ENCODE assay signal across 1 cellular context in genomic region chr16:67833418-67834241, GRCh38.
TF ChIP-seq lines count a peak whose summit lies in the region.

No MANE protein-coding gene starts in this region.

TF ChIP-seq in GM12878, 131 proteins besides CTCF, POLR2A, EP300 and RAD21 (continued from another document and continues in another):
- TF ChIP-seq, protein P1, sequence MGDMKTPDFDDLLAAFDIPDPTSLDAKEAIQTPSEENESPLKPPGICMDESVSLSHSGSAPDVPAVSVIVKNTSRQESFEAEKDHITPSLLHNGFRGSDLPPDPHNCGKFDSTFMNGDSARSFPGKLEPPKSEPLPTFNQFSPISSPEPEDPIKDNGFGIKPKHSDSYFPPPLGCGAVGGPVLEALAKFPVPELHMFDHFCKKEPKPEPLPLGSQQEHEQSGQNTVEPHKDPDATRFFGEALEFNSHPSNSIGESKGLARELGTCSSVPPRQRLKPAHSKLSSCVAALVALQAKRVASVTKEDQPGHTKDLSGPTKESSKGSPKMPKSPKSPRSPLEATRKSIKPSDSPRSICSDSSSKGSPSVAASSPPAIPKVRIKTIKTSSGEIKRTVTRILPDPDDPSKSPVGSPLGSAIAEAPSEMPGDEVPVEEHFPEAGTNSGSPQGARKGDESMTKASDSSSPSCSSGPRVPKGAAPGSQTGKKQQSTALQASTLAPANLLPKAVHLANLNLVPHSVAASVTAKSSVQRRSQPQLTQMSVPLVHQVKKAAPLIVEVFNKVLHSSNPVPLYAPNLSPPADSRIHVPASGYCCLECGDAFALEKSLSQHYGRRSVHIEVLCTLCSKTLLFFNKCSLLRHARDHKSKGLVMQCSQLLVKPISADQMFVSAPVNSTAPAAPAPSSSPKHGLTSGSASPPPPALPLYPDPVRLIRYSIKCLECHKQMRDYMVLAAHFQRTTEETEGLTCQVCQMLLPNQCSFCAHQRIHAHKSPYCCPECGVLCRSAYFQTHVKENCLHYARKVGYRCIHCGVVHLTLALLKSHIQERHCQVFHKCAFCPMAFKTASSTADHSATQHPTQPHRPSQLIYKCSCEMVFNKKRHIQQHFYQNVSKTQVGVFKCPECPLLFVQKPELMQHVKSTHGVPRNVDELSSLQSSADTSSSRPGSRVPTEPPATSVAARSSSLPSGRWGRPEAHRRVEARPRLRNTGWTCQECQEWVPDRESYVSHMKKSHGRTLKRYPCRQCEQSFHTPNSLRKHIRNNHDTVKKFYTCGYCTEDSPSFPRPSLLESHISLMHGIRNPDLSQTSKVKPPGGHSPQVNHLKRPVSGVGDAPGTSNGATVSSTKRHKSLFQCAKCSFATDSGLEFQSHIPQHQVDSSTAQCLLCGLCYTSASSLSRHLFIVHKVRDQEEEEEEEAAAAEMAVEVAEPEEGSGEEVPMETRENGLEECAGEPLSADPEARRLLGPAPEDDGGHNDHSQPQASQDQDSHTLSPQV (IDR thresholded peaks at IDR 0.05), result no peak
- TF ChIP-seq, protein P2, sequence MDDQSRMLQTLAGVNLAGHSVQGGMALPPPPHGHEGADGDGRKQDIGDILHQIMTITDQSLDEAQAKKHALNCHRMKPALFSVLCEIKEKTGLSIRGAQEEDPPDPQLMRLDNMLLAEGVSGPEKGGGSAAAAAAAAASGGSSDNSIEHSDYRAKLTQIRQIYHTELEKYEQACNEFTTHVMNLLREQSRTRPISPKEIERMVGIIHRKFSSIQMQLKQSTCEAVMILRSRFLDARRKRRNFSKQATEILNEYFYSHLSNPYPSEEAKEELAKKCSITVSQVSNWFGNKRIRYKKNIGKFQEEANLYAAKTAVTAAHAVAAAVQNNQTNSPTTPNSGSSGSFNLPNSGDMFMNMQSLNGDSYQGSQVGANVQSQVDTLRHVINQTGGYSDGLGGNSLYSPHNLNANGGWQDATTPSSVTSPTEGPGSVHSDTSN (IDR thresholded peaks at IDR 0.05; ENCODE audit: insufficient replicate concordance, low read depth, low read length), result no peak
- TF ChIP-seq HSF1 (IDR thresholded peaks at IDR 0.05; ENCODE audit: low read depth, low read length), result no peak
- TF ChIP-seq TAF1 (IDR thresholded peaks at IDR 0.05; ENCODE audit: borderline replicate concordance, low read depth, low read length), result peak; percentile 99
- 0 out of 2 replicates have a peak, but pooled peaks have one; percentile 22 for TF ChIP-seq DPF2 (IDR thresholded peaks at IDR 0.05)
- TF ChIP-seq BCL11A (IDR thresholded peaks at IDR 0.05; ENCODE audit: low read depth, low read length), result no peak
- no peak for TF ChIP-seq NR2C1 (IDR thresholded peaks at IDR 0.05)
- no peak for TF ChIP-seq EZH2 (IDR thresholded peaks at IDR 0.05; ENCODE audit: borderline replicate concordance, control insufficient read depth, low read depth, low read length)
- no peak for TF ChIP-seq SUZ12 (IDR thresholded peaks at IDR 0.05; ENCODE audit: unreplicated experiment)
- TF ChIP-seq EED (IDR thresholded peaks at IDR 0.05; ENCODE audit: low read depth), result no peak
- TF ChIP-seq ASH2L (IDR thresholded peaks at IDR 0.05; ENCODE audit: borderline replicate concordance, low read depth), result no peak
- TF ChIP-seq SMC3 (IDR thresholded peaks at IDR 0.05; ENCODE audit: borderline replicate concordance, low read length), result no peak
- TF ChIP-seq ATF2 (IDR thresholded peaks at IDR 0.05; ENCODE audit: low read length), result no peak
- no peak for TF ChIP-seq FOXK2 (IDR thresholded peaks at IDR 0.05)
- TF ChIP-seq IKZF1 (conservative IDR thresholded peaks at IDR 0.05), result peak; percentile 83
- TF ChIP-seq, protein P3, sequence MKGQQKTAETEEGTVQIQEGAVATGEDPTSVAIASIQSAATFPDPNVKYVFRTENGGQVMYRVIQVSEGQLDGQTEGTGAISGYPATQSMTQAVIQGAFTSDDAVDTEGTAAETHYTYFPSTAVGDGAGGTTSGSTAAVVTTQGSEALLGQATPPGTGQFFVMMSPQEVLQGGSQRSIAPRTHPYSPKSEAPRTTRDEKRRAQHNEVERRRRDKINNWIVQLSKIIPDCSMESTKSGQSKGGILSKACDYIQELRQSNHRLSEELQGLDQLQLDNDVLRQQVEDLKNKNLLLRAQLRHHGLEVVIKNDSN (IDR thresholded peaks at IDR 0.05; ENCODE audit: borderline replicate concordance, extremely low read length, insufficient read depth, low read depth, low read length), result no peak
- TF ChIP-seq MYC (IDR thresholded peaks at IDR 0.05; ENCODE audit: insufficient read depth, insufficient read length, insufficient replicate concordance, low read length, severe bottlenecking), result peak; percentile 41
- TF ChIP-seq LARP7 (IDR thresholded peaks at IDR 0.05), result peak; percentile 35; the same call in 1 of the 2 replicates
- TF ChIP-seq, protein P4, sequence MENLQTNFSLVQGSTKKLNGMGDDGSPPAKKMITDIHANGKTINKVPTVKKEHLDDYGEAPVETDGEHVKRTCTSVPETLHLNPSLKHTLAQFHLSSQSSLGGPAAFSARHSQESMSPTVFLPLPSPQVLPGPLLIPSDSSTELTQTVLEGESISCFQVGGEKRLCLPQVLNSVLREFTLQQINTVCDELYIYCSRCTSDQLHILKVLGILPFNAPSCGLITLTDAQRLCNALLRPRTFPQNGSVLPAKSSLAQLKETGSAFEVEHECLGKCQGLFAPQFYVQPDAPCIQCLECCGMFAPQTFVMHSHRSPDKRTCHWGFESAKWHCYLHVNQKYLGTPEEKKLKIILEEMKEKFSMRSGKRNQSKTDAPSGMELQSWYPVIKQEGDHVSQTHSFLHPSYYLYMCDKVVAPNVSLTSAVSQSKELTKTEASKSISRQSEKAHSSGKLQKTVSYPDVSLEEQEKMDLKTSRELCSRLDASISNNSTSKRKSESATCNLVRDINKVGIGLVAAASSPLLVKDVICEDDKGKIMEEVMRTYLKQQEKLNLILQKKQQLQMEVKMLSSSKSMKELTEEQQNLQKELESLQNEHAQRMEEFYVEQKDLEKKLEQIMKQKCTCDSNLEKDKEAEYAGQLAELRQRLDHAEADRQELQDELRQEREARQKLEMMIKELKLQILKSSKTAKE (IDR thresholded peaks at IDR 0.05; ENCODE audit: low read depth, poor library complexity, severe bottlenecking), result no peak
- no peak for TF ChIP-seq SREBF2 (IDR thresholded peaks at IDR 0.05; ENCODE audit: low read length)
- peak; percentile 72; the same call in 1 of the 2 replicates for TF ChIP-seq SMARCA5 (IDR thresholded peaks at IDR 0.05)
- TF ChIP-seq RBBP5 (conservative IDR thresholded peaks at IDR 0.05), result no peak
- peak; percentile 100 for TF ChIP-seq CHD2 (IDR thresholded peaks at IDR 0.05; ENCODE audit: borderline replicate concordance, low read depth, low read length)
- TF ChIP-seq YY1 (IDR thresholded peaks at IDR 0.05; ENCODE audit: low read depth, low read length), result peak; percentile 94
- TF ChIP-seq CREM (IDR thresholded peaks at IDR 0.05; ENCODE audit: low read depth), result peak; percentile 61; the same call in 1 of the 2 replicates
- no peak for TF ChIP-seq WRNIP1 (IDR thresholded peaks at IDR 0.05; ENCODE audit: borderline replicate concordance, low read depth, low read length)
- TF ChIP-seq HDGF (IDR thresholded peaks at IDR 0.05), result no peak
- TF ChIP-seq POLR2AphosphoS5 (IDR thresholded peaks at IDR 0.05; ENCODE audit: low read length), result peak; percentile 95
- no peak for TF ChIP-seq FOXM1 (IDR thresholded peaks at IDR 0.05; ENCODE audit: low read depth, low read length)
- no peak for TF ChIP-seq PAX8 (IDR thresholded peaks at IDR 0.05)
- TF ChIP-seq ATF7 (IDR thresholded peaks at IDR 0.05; ENCODE audit: low read depth), result no peak
- TF ChIP-seq ZZZ3 (IDR thresholded peaks at IDR 0.05; ENCODE audit: control insufficient read depth, insufficient read length, low read depth), result no peak
- no peak for TF ChIP-seq MTA2 (IDR thresholded peaks at IDR 0.05; ENCODE audit: low read depth)
- TF ChIP-seq, protein P5, sequence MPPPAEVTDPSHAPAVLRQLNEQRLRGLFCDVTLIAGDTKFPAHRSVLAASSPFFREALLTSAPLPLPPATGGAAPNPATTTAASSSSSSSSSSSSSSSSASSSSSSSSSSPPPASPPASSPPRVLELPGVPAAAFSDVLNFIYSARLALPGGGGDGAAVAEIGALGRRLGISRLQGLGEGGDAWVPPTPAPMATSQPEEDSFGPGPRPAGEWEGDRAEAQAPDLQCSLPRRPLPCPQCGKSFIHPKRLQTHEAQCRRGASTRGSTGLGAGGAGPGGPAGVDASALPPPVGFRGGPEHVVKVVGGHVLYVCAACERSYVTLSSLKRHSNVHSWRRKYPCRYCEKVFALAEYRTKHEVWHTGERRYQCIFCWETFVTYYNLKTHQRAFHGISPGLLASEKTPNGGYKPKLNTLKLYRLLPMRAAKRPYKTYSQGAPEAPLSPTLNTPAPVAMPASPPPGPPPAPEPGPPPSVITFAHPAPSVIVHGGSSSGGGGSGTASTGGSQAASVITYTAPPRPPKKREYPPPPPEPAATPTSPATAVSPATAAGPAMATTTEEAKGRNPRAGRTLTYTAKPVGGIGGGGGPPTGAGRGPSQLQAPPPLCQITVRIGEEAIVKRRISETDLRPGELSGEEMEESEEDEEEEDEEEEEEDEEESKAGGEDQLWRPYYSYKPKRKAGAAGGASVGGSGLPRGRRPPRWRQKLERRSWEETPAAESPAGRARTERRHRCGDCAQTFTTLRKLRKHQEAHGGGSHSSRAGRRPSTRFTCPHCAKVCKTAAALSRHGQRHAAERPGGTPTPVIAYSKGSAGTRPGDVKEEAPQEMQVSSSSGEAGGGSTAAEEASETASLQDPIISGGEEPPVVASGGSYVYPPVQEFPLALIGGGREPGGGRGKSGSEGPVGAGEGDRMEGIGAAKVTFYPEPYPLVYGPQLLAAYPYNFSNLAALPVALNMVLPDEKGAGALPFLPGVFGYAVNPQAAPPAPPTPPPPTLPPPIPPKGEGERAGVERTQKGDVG (CRISPR knock-in tag; IDR thresholded peaks at IDR 0.05), result no peak
- TF ChIP-seq POU2F2 (IDR thresholded peaks at IDR 0.05; ENCODE audit: borderline replicate concordance, low read depth, low read length), result peak; percentile 95; the same call in 2 of the 3 replicates
- TF ChIP-seq RAD51 (IDR thresholded peaks at IDR 0.05), result no peak
- peak; percentile 71 for TF ChIP-seq ZNF687 (IDR thresholded peaks at IDR 0.05)
- peak; percentile 75 for TF ChIP-seq TCF3 (IDR thresholded peaks at IDR 0.05; ENCODE audit: borderline replicate concordance, insufficient read depth, low read depth, low read length)
- TF ChIP-seq SP1 (IDR thresholded peaks at IDR 0.05; ENCODE audit: low read depth, low read length), result no peak
- peak; percentile 49 for TF ChIP-seq CREB1 (IDR thresholded peaks at IDR 0.05; ENCODE audit: low read depth)
